In the genomic region with DNA sequence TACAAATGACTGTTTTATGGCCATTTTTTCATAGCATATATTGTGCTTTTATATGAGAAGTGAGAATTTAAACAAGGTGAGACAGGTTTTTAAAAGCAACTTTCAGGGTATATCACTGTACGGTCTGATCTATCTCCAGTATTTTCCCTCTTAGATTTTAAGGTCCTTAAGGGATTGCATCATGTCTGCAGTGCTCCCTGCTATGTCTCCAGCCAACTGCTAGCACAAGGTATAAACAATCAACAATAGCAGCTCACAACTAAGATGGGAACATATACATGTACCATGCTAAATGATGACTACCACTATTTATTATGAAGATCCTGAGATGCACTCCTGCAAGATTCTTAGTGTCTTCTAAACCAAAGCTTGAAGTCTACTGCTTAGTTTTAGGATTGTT, we compare ENCODE assay signal across 1 cellular context.
A peak's percentile ranks its signal among the peaks of the same experiment; 100 is the strongest.
TF ChIP-seq lines count a peak whose summit lies in the region.

No MANE protein-coding gene starts in this region.

TF ChIP-seq in IMR-90, 13 proteins besides CTCF, POLR2A, EP300 and RAD21:
- TF ChIP-seq CEBPB (IDR thresholded peaks at IDR 0.05; ENCODE audit: low read depth, low read length): peak; percentile 77
- TF ChIP-seq FOS (IDR thresholded peaks at IDR 0.05; ENCODE audit: low read depth, low read length): no peak
TF ChIP-seq in IMR-90: peak in this region for 1.
